10 cellular contexts compared by ENCODE assay signal in genomic region chr7:150406311-150406564, GRCh38. TPM values are rescaled to one million over a fixed set of nuclear protein-coding genes. Genes with fewer than 3 reads are reported as not detected.
DNase-seq lines count a peak whose midpoint lies in the region; ATAC-seq, FAIRE-seq and TF ChIP-seq lines count a peak whose summit lies in the region.
"Had no signal": no experiment of that assay in that cellular context is flagged by ENCODE, and none has a peak within 500 bp of the region (broad histone marks: within the 10 kb centered on the region; RNA-seq: fewer than 3 reads in every experiment).

No MANE protein-coding gene starts in this region.

- H3K27ac Mint-ChIP-seq in activated CD8-positive, alpha-beta memory T cell treated with anti-CD3 and anti-CD28 coated beads, Interleukin-2, amount 10 ng/mL, durations not matched to agents 7 days and 5 days = peak overlapping the region; percentile 94
- H3K27ac Mint-ChIP-seq in activated naive CD8-positive, alpha-beta T cell treated with anti-CD3 and anti-CD28 coated beads, Interleukin-2, amount 10 ng/mL, durations not matched to agents 7 days and 5 days = peak overlapping the region; percentile 98

- 3 to 17% methylated on average over 2 of the region's 2 CpGs for WGBS in testis, 2 donors

- no peak for TF ChIP-seq CTCF in kidney (IDR thresholded peaks at IDR 0.05; ENCODE audit: borderline replicate concordance, extremely low read depth, insufficient read depth)
- no peak for TF ChIP-seq CTCF in testis (IDR thresholded peaks at IDR 0.05)

- H3K36me3 ChIP-seq in kidney (ENCODE audit: control insufficient read depth in 1 of 2, insufficient read depth in 2 of 2, low read length in 2 of 2) = no peaks in the 10 kb centered on the region
- no peaks in the 10 kb centered on the region for H3K36me3 ChIP-seq in testis (ENCODE audit: low read depth, missing control alignments)

- peak overlapping the region; percentile 97 for H3K4me3 Mint-ChIP-seq in activated CD8-positive, alpha-beta memory T cell treated with anti-CD3 and anti-CD28 coated beads, Interleukin-2, amount 10 ng/mL, durations not matched to agents 7 days and 5 days
- H3K4me3 Mint-ChIP-seq in activated naive CD8-positive, alpha-beta T cell treated with anti-CD3 and anti-CD28 coated beads, Interleukin-2, amount 10 ng/mL, durations not matched to agents 7 days and 5 days = peak overlapping the region; percentile 98

- FAIRE-seq in kidney (lab: Jason Lieb, UNC) = no peak

- no peak for ATAC-seq in activated CD8-positive, alpha-beta memory T cell treated with anti-CD3 and anti-CD28 coated beads, Interleukin-2, amount 10 ng/mL, durations not matched to agents 7 days and 5 days
- peak; percentile 13 for ATAC-seq in activated naive CD8-positive, alpha-beta T cell treated with anti-CD3 and anti-CD28 coated beads, Interleukin-2, amount 10 ng/mL, durations not matched to agents 7 days and 5 days (ENCODE audit: low read depth)
- no peak for ATAC-seq in GM18517 (IDR thresholded peaks at IDR 0.05; ENCODE audit: unreplicated experiment)
- ATAC-seq in HG03045 (IDR thresholded peaks at IDR 0.05; ENCODE audit: unreplicated experiment) = no peak

- H3K4me1 ChIP-seq in kidney (ENCODE audit: control insufficient read depth in 1 of 2, insufficient read depth in 1 of 2, low read depth in 1 of 2, low read length in 2 of 2) (peaks cover 33 to 40% of the 10 kb centered on the region in 2 donors), testis (peaks cover 37% of the 10 kb centered on the region)

- H3K36me3 Mint-ChIP-seq in activated CD8-positive, alpha-beta memory T cell treated with anti-CD3 and anti-CD28 coated beads, Interleukin-2, amount 10 ng/mL, durations not matched to agents 7 days and 5 days = peaks cover 16% of the 10 kb centered on the region
- peaks cover 16% of the 10 kb centered on the region for H3K36me3 Mint-ChIP-seq in activated naive CD8-positive, alpha-beta T cell treated with anti-CD3 and anti-CD28 coated beads, Interleukin-2, amount 10 ng/mL, durations not matched to agents 7 days and 5 days

- POLR2A ChIA-PET in activated naive CD8-positive, alpha-beta T cell treated with anti-CD3 and anti-CD28 coated beads, Interleukin-2, amount 10 ng/mL, durations not matched to agents 7 days and 5 days (lab: Charles Lee) = interaction anchor here (0.9 to 6.0 kb wide), 8 partner anchors 10 to 350 kb away, joined by 3 to 47 read pairs (median 4); partner anchors contain the start of gene REPIN1

- TF ChIP-seq POLR2A in testis (IDR thresholded peaks at IDR 0.05) = no peak

- H3K9me3 Mint-ChIP-seq in activated CD8-positive, alpha-beta memory T cell treated with anti-CD3 and anti-CD28 coated beads, Interleukin-2, amount 10 ng/mL, durations not matched to agents 7 days and 5 days (ENCODE audit: low read depth) = no peaks in the 10 kb centered on the region
- H3K9me3 Mint-ChIP-seq in activated naive CD8-positive, alpha-beta T cell treated with anti-CD3 and anti-CD28 coated beads, Interleukin-2, amount 10 ng/mL, durations not matched to agents 7 days and 5 days = no peaks in the 10 kb centered on the region

- no peak for DNase-seq in activated CD8-positive, alpha-beta memory T cell treated with anti-CD3 and anti-CD28 coated beads, Interleukin-2, amount 10 ng/mL, durations not matched to agents 7 days and 5 days
- DNase-seq in activated CD8-positive, alpha-beta memory T cell treated with anti-CD3 and anti-CD28 coated beads for 24 hours = no peak
- no peak for DNase-seq in activated naive CD8-positive, alpha-beta T cell treated with anti-CD3 and anti-CD28 coated beads, Interleukin-2, amount 10 ng/mL, durations not matched to agents 7 days and 5 days
- DNase-seq in kidney (no peak), testis (no peak), NCI-H226 (no peak)
- DNase-seq: DMS79 had no signal

- H3K27me3 ChIP-seq in testis = no peaks in the 10 kb centered on the region

- H3K4me3 ChIP-seq in kidney (ENCODE audit: low read length in 2 of 2) = peak overlapping the region; percentile 68 to 79
- H3K4me3 ChIP-seq in testis = no peak overlapping the region

- CTCF ChIA-PET in activated CD8-positive, alpha-beta memory T cell treated with anti-CD3 and anti-CD28 coated beads, Interleukin-2, amount 10 ng/mL, durations not matched to agents 7 days and 5 days (lab: Charles Lee) = interaction anchor here (0.7 to 6.4 kb wide), 11 partner anchors 13 to 109 kb away, joined by 3 to 47 read pairs (median 4); partner anchors contain the start of gene GIMAP7

- H3K9ac ChIP-seq in kidney (ENCODE audit: low read length in 2 of 2) = peak overlapping the region; percentile 15 to 95

- intact Hi-C loops in kidney (cut with DNase I) = no loop called here
- intact Hi-C loops in testis (cut with DNase I; ENCODE audit: low total_unique reads) = loop anchor here (5.0 kb wide), 1 partner anchor 34 kb away; no protein-coding TSS in a partner anchor

- no peaks in the 10 kb centered on the region for H3K27me3 Mint-ChIP-seq in activated CD8-positive, alpha-beta memory T cell treated with anti-CD3 and anti-CD28 coated beads, Interleukin-2, amount 10 ng/mL, durations not matched to agents 7 days and 5 days
- no peaks in the 10 kb centered on the region for H3K27me3 Mint-ChIP-seq in activated naive CD8-positive, alpha-beta T cell treated with anti-CD3 and anti-CD28 coated beads, Interleukin-2, amount 10 ng/mL, durations not matched to agents 7 days and 5 days

- peaks cover 36% of the 10 kb centered on the region for H3K4me1 Mint-ChIP-seq in activated CD8-positive, alpha-beta memory T cell treated with anti-CD3 and anti-CD28 coated beads, Interleukin-2, amount 10 ng/mL, durations not matched to agents 7 days and 5 days
- H3K4me1 Mint-ChIP-seq in activated naive CD8-positive, alpha-beta T cell treated with anti-CD3 and anti-CD28 coated beads, Interleukin-2, amount 10 ng/mL, durations not matched to agents 7 days and 5 days = peaks cover 23% of the 10 kb centered on the region

- H3K9me3 ChIP-seq in kidney (ENCODE audit: control insufficient read depth in 1 of 2, low read length in 2 of 2) (no peaks in the 10 kb centered on the region), testis (no peaks in the 10 kb centered on the region)

- peak overlapping the region; percentile 91 to 96 for H3K27ac ChIP-seq in kidney (ENCODE audit: low read depth in 2 of 2, low read length in 2 of 2)
- H3K27ac ChIP-seq in testis = peak overlapping the region; percentile 96
- H3K27ac ChIP-seq: epithelial cell of prostate had no signal

RNA-seq across cellular contexts. Expression of gene ZNF775, which starts 27.1 kb away (rescaled TPM):
- 1 to 10 TPM; 7.5 to 8.4 TPM for total RNA-seq in activated CD8-positive, alpha-beta memory T cell treated with anti-CD3 and anti-CD28 coated beads, Interleukin-2, amount 10 ng/mL, durations not matched to agents 7 days and 5 days
- 1 to 10 TPM; 5.4 to 6.4 TPM for total RNA-seq in activated naive CD8-positive, alpha-beta T cell treated with anti-CD3 and anti-CD28 coated beads, Interleukin-2, amount 10 ng/mL, durations not matched to agents 7 days and 5 days
- total RNA-seq in kidney = 3.7 TPM
- 5.2 TPM for polyA plus RNA-seq in kidney (ENCODE audit: insufficient read depth, low read depth, low replicate concordance)
- 10 to 100 TPM; 11.0 to 14.1 TPM for total RNA-seq in testis
- 5.2 TPM for polyA plus RNA-seq in testis (ENCODE audit: insufficient read depth, low read depth, low replicate concordance)

RNA-seq across cellular contexts. Expression of gene REPIN1, which starts 37.6 kb away (rescaled TPM):
- total RNA-seq in activated CD8-positive, alpha-beta memory T cell treated with anti-CD3 and anti-CD28 coated beads, Interleukin-2, amount 10 ng/mL, durations not matched to agents 7 days and 5 days = 10 to 100 TPM; 51.4 to 55.5 TPM
- 10 to 100 TPM; 53.4 to 57.5 TPM for total RNA-seq in activated naive CD8-positive, alpha-beta T cell treated with anti-CD3 and anti-CD28 coated beads, Interleukin-2, amount 10 ng/mL, durations not matched to agents 7 days and 5 days
- total RNA-seq in kidney (95.8 TPM), testis (10 to 100 TPM; 59.1 to 73.9 TPM)
- polyA plus RNA-seq in kidney (ENCODE audit: insufficient read depth, low read depth, low replicate concordance) (53.7 TPM), testis (ENCODE audit: insufficient read depth, low read depth, low replicate concordance) (45.4 TPM)

RNA-seq across cellular contexts. Expression of gene GIMAP8, which starts 44.2 kb away (rescaled TPM):
- 10 to 100 TPM in 1 of 2 experiments, 1 to 10 TPM in 1; 9.9 to 13.1 TPM for total RNA-seq in activated CD8-positive, alpha-beta memory T cell treated with anti-CD3 and anti-CD28 coated beads, Interleukin-2, amount 10 ng/mL, durations not matched to agents 7 days and 5 days
- 10 to 100 TPM; 29.2 to 31.0 TPM for total RNA-seq in activated naive CD8-positive, alpha-beta T cell treated with anti-CD3 and anti-CD28 coated beads, Interleukin-2, amount 10 ng/mL, durations not matched to agents 7 days and 5 days
- total RNA-seq in kidney (24.3 TPM), testis (1 to 10 TPM; 3.8 TPM)
- polyA plus RNA-seq in kidney (ENCODE audit: insufficient read depth, low read depth, low replicate concordance) (10.2 TPM), testis (ENCODE audit: insufficient read depth, low read depth, low replicate concordance) (6.8 TPM)

Comparison
In these comparisons a context has a peak if more than half of its experiments do, and no peak if none do; other contexts are left out.
1. H3K4me3 ChIP-seq: peak in kidney (2 of 2); none in testis (0 of 2).